Comparison of ENCODE assay signal across 10 cellular contexts in genomic region chr1:2009297-2010053, GRCh38.
"Had no signal": no experiment of that assay in that cellular context is flagged by ENCODE, and none has a peak within 500 bp of the region (broad histone marks: within the 10 kb centered on the region; RNA-seq: fewer than 3 reads in every experiment).

No MANE protein-coding gene starts in this region.

- DNase-seq: effector memory CD4-positive, alpha-beta T cell; gastrocnemius medialis; glutamatergic neuron; kidney; left colon; naive thymus-derived CD4-positive, alpha-beta T cell; nephron progenitor cell; stimulated activated CD4-positive, alpha-beta T cell treated with anti-CD3 and anti-CD28 coated beads, Interleukin-2, amount 100 ng/mL, for 48 hours; stimulated activated naive CD4-positive, alpha-beta T cell treated with Interleukin-2 at 50 U/mL for 16 hours; uterus had no signal
